In genomic region chr17:46875849-46876352, GRCh38 we compare ENCODE assay signal across 25 cellular contexts. TPM values are rescaled to one million over a fixed set of nuclear protein-coding genes. Genes with fewer than 3 reads are reported as not detected.
DNase-seq lines count a peak whose midpoint lies in the region; ATAC-seq and TF ChIP-seq lines count a peak whose summit lies in the region.
"Had no signal": no experiment of that assay in that cellular context is flagged by ENCODE, and none has a peak within 500 bp of the region (broad histone marks: within the 10 kb centered on the region; RNA-seq: fewer than 3 reads in every experiment).

No MANE protein-coding gene starts in this region.

- no peaks in the 10 kb centered on the region for H3K36me3 ChIP-seq in GM23338 (ENCODE audit: insufficient read depth)
- no peaks in the 10 kb centered on the region for H3K36me3 ChIP-seq in body of pancreas (replicated peaks in 1 of 2; ENCODE audit: insufficient read depth in 1 of 2, low read depth in 2 of 2)
- H3K36me3 ChIP-seq in osteoblast (ENCODE audit: insufficient read depth, low read length) = no peaks in the 10 kb centered on the region
- H3K36me3 ChIP-seq: esophagus squamous epithelium, tibial artery had no signal

- H3K36me3 Mint-ChIP-seq in GM23338 (ENCODE audit: low read depth) = no peaks in the 10 kb centered on the region
- H3K36me3 Mint-ChIP-seq: activated naive CD4-positive, alpha-beta T cell treated with anti-CD3 and anti-CD28 coated beads, Interleukin-2, amount 50 U/mL, for 72 hours had no signal

- no peak overlapping the region for H3K27ac Mint-ChIP-seq in GM23338
- H3K27ac Mint-ChIP-seq: effector memory CD8-positive, alpha-beta T cell had no signal

- H3K4me3 ChIP-seq in GM23338 (no peak overlapping the region), body of pancreas (no peak overlapping the region), osteoblast (ENCODE audit: insufficient read depth, low read length) (no peak overlapping the region)
- H3K4me3 ChIP-seq: esophagus squamous epithelium, lung, SK-N-MC, tibial artery had no signal

- H3K27me3 Mint-ChIP-seq in GM23338 (ENCODE audit: insufficient read depth, low read depth, poor library complexity) = peaks cover 4% of the 10 kb centered on the region
- H3K27me3 Mint-ChIP-seq: effector memory CD8-positive, alpha-beta T cell had no signal

- H3K79me2 ChIP-seq in GM23338 (replicated peaks; ENCODE audit: insufficient read depth) (no peaks in the 10 kb centered on the region), osteoblast (ENCODE audit: insufficient read depth, low read length) (no peaks in the 10 kb centered on the region)

- DNase-seq in GM23338 (ENCODE audit: low spot score) (no peak), NCI-H146 treated with DMSO at 0.1 percent for 48 hours (lab: John Stamatoyannopoulos, UW; ENCODE audit: unreplicated experiment) (peak; percentile 87), body of pancreas (peak in 2 of 4 donors; percentile 93 to 94), osteoblast (ENCODE audit: insufficient read length, low spot score, missing footprints) (peak; percentile 17), nucleus accumbens (lab: John Stamatoyannopoulos, UW) (no peak)
- no peak for DNase-seq in stimulated activated naive CD8-positive, alpha-beta T cell treated with anti-CD3 and anti-CD28 coated beads, Interleukin-15, Interleukin-2, amounts not matched to agents 100 U/mL and 50 U/mL, for 24 hours
- DNase-seq: activated CD4-positive, alpha-beta T cell treated with anti-CD3 and anti-CD28 coated beads, Interleukin-2, amount 50 U/mL, for 1 hour; effector memory CD8-positive, alpha-beta T cell; esophagus squamous epithelium; IMR-90; NCI-H1694 treated with DMSO at 0.1 percent for 48 hours; retina; stimulated activated CD4-positive, alpha-beta T cell treated with anti-CD3 and anti-CD28 coated beads, Interleukin-4, amount 100 ng/mL, for 1 hour; stimulated activated naive CD4-positive, alpha-beta T cell treated with Interleukin-2 at 50 U/mL for 16 hours; tibial artery had no signal

- H3K27ac ChIP-seq in GM23338 (ENCODE audit: low read depth) (no peak overlapping the region), body of pancreas (peak overlapping the region; percentile 82 to 90 (median 86)), osteoblast (ENCODE audit: low read depth, low read length) (no peak overlapping the region)
- H3K27ac ChIP-seq: esophagus squamous epithelium, HL-60, SK-N-MC, tibial artery had no signal

- H3K9me2 ChIP-seq in GM23338 (ENCODE audit: insufficient read depth) = no peaks in the 10 kb centered on the region

- no peaks in the 10 kb centered on the region for H3K4me1 Mint-ChIP-seq in GM23338

- H3F3A ChIP-seq in GM23338 (replicated peaks; ENCODE audit: low read depth) = no peaks in the 10 kb centered on the region

- no peaks in the 10 kb centered on the region for H3K9me3 Mint-ChIP-seq in GM23338
- H3K9me3 Mint-ChIP-seq: activated naive CD4-positive, alpha-beta T cell treated with anti-CD3 and anti-CD28 coated beads, Interleukin-2, amount 50 U/mL, for 72 hours; effector memory CD8-positive, alpha-beta T cell had no signal

- no peaks in the 10 kb centered on the region for H3K4me1 ChIP-seq in GM23338 (ENCODE audit: insufficient read depth)
- peaks cover 34% of the 10 kb centered on the region for H3K4me1 ChIP-seq in body of pancreas
- no peaks in the 10 kb centered on the region for H3K4me1 ChIP-seq in osteoblast (ENCODE audit: insufficient read depth, low read length)
- H3K4me1 ChIP-seq: Caco-2, tibial artery had no signal

- TF ChIP-seq CTCF in GM23338 (conservative IDR thresholded peaks at IDR 0.05; ENCODE audit: low read depth in 2 of 2) = no peak
- no peak for TF ChIP-seq CTCF in body of pancreas (IDR thresholded peaks at IDR 0.05)
- TF ChIP-seq CTCF in osteoblast (IDR thresholded peaks at IDR 0.05; ENCODE audit: extremely low read depth, low read depth, low read length) = no peak

- WGBS in body of pancreas, 2 donors = 43 to 57% methylated on average over 1 to 6 of the region's 13 CpGs

- H3K4me3 Mint-ChIP-seq in GM23338 = no peak overlapping the region
- H3K4me3 Mint-ChIP-seq: effector memory CD8-positive, alpha-beta T cell had no signal

- no peak for TF ChIP-seq POLR2A in body of pancreas (IDR thresholded peaks at IDR 0.05)

- H2AFZ ChIP-seq in GM23338 (peak overlapping the region; percentile 72; the same call in 1 of the 2 replicates), osteoblast (ENCODE audit: low read length) (no peak overlapping the region)

- ATAC-seq in GM23338 (peak; percentile 42; the same call in 2 of the 3 replicates), body of pancreas (peak; percentile 87), HG02973 (IDR thresholded peaks at IDR 0.05; ENCODE audit: unreplicated experiment) (no peak), HG02610 (IDR thresholded peaks at IDR 0.05; ENCODE audit: unreplicated experiment) (no peak)
- ATAC-seq in stimulated activated naive CD8-positive, alpha-beta T cell treated with anti-CD3 and anti-CD28 coated beads, Interleukin-15, Interleukin-2, amounts not matched to agents 100 U/mL and 50 U/mL, for 24 hours = no peak
- ATAC-seq: activated naive CD4-positive, alpha-beta T cell treated with anti-CD3 and anti-CD28 coated beads, Interleukin-2, amount 50 U/mL, for 72 hours; effector memory CD8-positive, alpha-beta T cell had no signal

- H3K9me3 ChIP-seq in body of pancreas = no peaks in the 10 kb centered on the region
- H3K9me3 ChIP-seq in osteoblast (ENCODE audit: low read depth, low read length) = no peaks in the 10 kb centered on the region
- H3K9me3 ChIP-seq: Caco-2, esophagus squamous epithelium, tibial artery had no signal

- H4K20me1 ChIP-seq in GM23338 (replicated peaks; ENCODE audit: insufficient read depth) = no peaks in the 10 kb centered on the region
- no peaks in the 10 kb centered on the region for H4K20me1 ChIP-seq in osteoblast (ENCODE audit: insufficient read depth, low read length)

- no peak overlapping the region for H3K4me2 ChIP-seq in GM23338
- H3K4me2 ChIP-seq in osteoblast (ENCODE audit: insufficient read depth, low read length) = no peak overlapping the region

- H3K27me3 ChIP-seq in GM23338 (ENCODE audit: insufficient read depth) = no peaks in the 10 kb centered on the region
- no peaks in the 10 kb centered on the region for H3K27me3 ChIP-seq in body of pancreas
- H3K27me3 ChIP-seq in osteoblast (ENCODE audit: insufficient read depth, low read length) = peaks cover 6% of the 10 kb centered on the region
- H3K27me3 ChIP-seq: esophagus squamous epithelium had no signal

- intact Hi-C loops in body of pancreas (cut with DNase I) = no loop called here

TF ChIP-seq in GM23338, 12 proteins besides CTCF, POLR2A, EP300 and RAD21 (continues in another document):
- TF ChIP-seq EZH2phosphoT487 (IDR thresholded peaks at IDR 0.05; ENCODE audit: unreplicated experiment) (no peak), ZNF331 (CRISPR knock-in tag; IDR thresholded peaks at IDR 0.05; ENCODE audit: low read depth) (no peak), EZH2 (IDR thresholded peaks at IDR 0.05; ENCODE audit: low read depth, unreplicated experiment) (no peak), REST (IDR thresholded peaks at IDR 0.05; ENCODE audit: unreplicated experiment) (no peak), STAT1 (IDR thresholded peaks at IDR 0.05; ENCODE audit: unreplicated experiment) (no peak), ETS1 (IDR thresholded peaks at IDR 0.05) (no peak), NANOG (IDR thresholded peaks at IDR 0.05; ENCODE audit: borderline replicate concordance) (no peak), POLR2AphosphoS5 (IDR thresholded peaks at IDR 0.05; ENCODE audit: low read depth) (no peak)

RNA-seq across cellular contexts. Expression of gene WNT9B, which starts 24.5 kb away (rescaled TPM):
- 0.17 and 0.62 TPM in 2 replicates for total RNA-seq in GM23338 (2014; rRNA removed; shearing (Covaris generic))
- polyA plus RNA-seq in GM23338 (2016; fragmentation: Nextera tagmentation; extraction: Ambion mirVana) = not detected in 2 replicates
- total RNA-seq in body of pancreas = not detected
- total RNA-seq in osteoblast = 0.36 TPM in 1 of 2 replicates, not detected in the other
- total RNA-seq: activated naive CD4-positive, alpha-beta T cell treated with anti-CD3 and anti-CD28 coated beads, Interleukin-2, amount 50 U/mL, for 72 hours; Caco-2; IMR-90; kidney epithelial cell; M059J; NCI-H460 had no signal
- polyA plus RNA-seq: IMR-90 had no signal

RNA-seq across cellular contexts. Expression of gene GOSR2, which starts 47.1 kb away (rescaled TPM):
- 32.2 and 36.2 TPM in 2 replicates for total RNA-seq in GM23338 (2014; rRNA removed; shearing (Covaris generic))
- 26.1 and 33.2 TPM in 2 replicates for polyA plus RNA-seq in GM23338 (2016; fragmentation: Nextera tagmentation; extraction: Ambion mirVana)
- 10 to 100 TPM; 41.8 to 46.5 TPM for total RNA-seq in body of pancreas
- total RNA-seq in osteoblast = 43.9 and 44.9 TPM in 2 replicates

RNA-seq across cellular contexts. Expression of gene WNT3, which starts 57.4 kb away (rescaled TPM):
- total RNA-seq in GM23338 (2014; rRNA removed; shearing (Covaris generic)) = 2.7 and 3.6 TPM in 2 replicates
- polyA plus RNA-seq in GM23338 (2016; fragmentation: Nextera tagmentation; extraction: Ambion mirVana) = 2.8 and 3.4 TPM in 2 replicates
- total RNA-seq in body of pancreas (1 to 10 TPM in 1 of 2 donors, under 1 TPM in 1; 0.26 to 1.6 TPM), osteoblast (0.88 and 1.1 TPM in 2 replicates)

Comparison
In these comparisons a context has a peak if more than half of its experiments do, and no peak if none do; other contexts are left out.
1. ATAC-seq: peak in GM23338 (single experiment) and body of pancreas (single experiment); none in HG02973 (single experiment), stimulated activated naive CD8-positive, alpha-beta T cell treated with anti-CD3 and anti-CD28 coated beads, Interleukin-15, Interleukin-2, amounts not matched to agents 100 U/mL and 50 U/mL, for 24 hours (single experiment) and HG02610 (single experiment).
2. DNase-seq: peak in NCI-H146 treated with DMSO at 0.1 percent for 48 hours (single experiment) and osteoblast (single experiment); none in GM23338 (single experiment), nucleus accumbens (0 of 56) and stimulated activated naive CD8-positive, alpha-beta T cell treated with anti-CD3 and anti-CD28 coated beads, Interleukin-15, Interleukin-2, amounts not matched to agents 100 U/mL and 50 U/mL, for 24 hours (single experiment).
3. H3K27ac ChIP-seq: peak in body of pancreas (4 of 4); none in GM23338 (single experiment) and osteoblast (single experiment).